ENCODE assay signal across 19 cellular contexts in the genomic region with DNA sequence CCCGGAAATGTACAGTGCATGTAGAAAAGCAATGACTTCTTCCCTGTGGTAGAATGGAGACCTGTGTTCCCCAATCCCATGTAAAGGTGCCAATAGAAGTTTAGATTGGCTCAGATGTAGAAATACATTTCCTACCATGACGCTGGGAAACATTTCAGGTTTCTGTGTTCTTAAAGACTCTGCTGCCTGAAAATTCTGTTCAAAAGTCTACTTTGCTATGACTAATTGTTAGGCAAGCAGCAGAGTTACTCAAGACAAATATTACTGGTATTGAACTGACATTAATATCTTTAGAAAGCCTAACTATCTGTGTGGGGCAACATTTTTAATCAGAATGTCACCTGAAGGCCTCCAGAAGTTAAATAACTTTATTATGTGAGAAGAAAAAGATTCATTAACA.
A peak's percentile ranks its signal among the peaks of the same experiment; 100 is the strongest.
DNase-seq lines count a peak whose midpoint lies in the region; ATAC-seq and TF ChIP-seq lines count a peak whose summit lies in the region.
"Had no signal": no experiment of that assay in that cellular context is flagged by ENCODE, and none has a peak within 500 bp of the region (broad histone marks: within the 10 kb centered on the region; RNA-seq: fewer than 3 reads in every experiment).

No MANE protein-coding gene starts in this region.

- peak; percentile 78 for ATAC-seq in RWPE2 (ENCODE audit: low read depth)
- ATAC-seq in esophagus mucosa = peak; percentile 84
- peak; percentile 36 to 84 (median 66) for ATAC-seq in right lobe of liver
- no peak for ATAC-seq in HG03095 (IDR thresholded peaks at IDR 0.05; ENCODE audit: unreplicated experiment)
- no peak for ATAC-seq in right cardiac atrium
- ATAC-seq: gastroesophageal sphincter; K562; stimulated activated memory B cell treated with anti-CD40 and anti-IgM and Interleukin-4, amounts not matched to agents 10 μg/mL and 1 μg/mL and 100 μg/mL, for 72 hours; T-cell had no signal

- H3K27ac ChIP-seq in RWPE2 (ENCODE audit: poor library complexity, severe bottlenecking) (peak overlapping the region; percentile 88), right lobe of liver (no peak overlapping the region), Peyer's patch (no peak overlapping the region), right cardiac atrium (ENCODE audit: low read length) (no peak overlapping the region)
- H3K27ac ChIP-seq: gastroesophageal sphincter, left ventricle myocardium inferior, transverse colon had no signal

- intact Hi-C loops in right lobe of liver (cut with DNase I) = no loop called here
- intact Hi-C loops in right cardiac atrium (cut with DNase I) = no loop called here

- peaks cover 30% of the 10 kb centered on the region for H3K4me1 ChIP-seq in RWPE2 (ENCODE audit: insufficient read depth, poor library complexity, severe bottlenecking)
- peaks cover 0 to 11% (median 0%) of the 10 kb centered on the region in 4 donors for H3K4me1 ChIP-seq in right lobe of liver
- no peaks in the 10 kb centered on the region for H3K4me1 ChIP-seq in Peyer's patch
- H3K4me1 ChIP-seq in right cardiac atrium (ENCODE audit: control insufficient read depth, insufficient read depth, low read length) = no peaks in the 10 kb centered on the region
- H3K4me1 ChIP-seq: gastroesophageal sphincter, HAP-1, left ventricle myocardium inferior, transverse colon had no signal

- H3K9me3 ChIP-seq in RWPE2 (ENCODE audit: severe bottlenecking) (no peaks in the 10 kb centered on the region), right lobe of liver (no peaks in the 10 kb centered on the region), Peyer's patch (no peaks in the 10 kb centered on the region), right cardiac atrium (ENCODE audit: control insufficient read depth, low read length) (no peaks in the 10 kb centered on the region)
- H3K9me3 ChIP-seq: HAP-1, transverse colon had no signal

- no peak for TF ChIP-seq CTCF in AG10803 (conservative IDR thresholded peaks at IDR 0.05; ENCODE audit: low read length)
- no peak for TF ChIP-seq CTCF in RWPE2 (IDR thresholded peaks at IDR 0.05; ENCODE audit: poor library complexity, severe bottlenecking)
- no peak for TF ChIP-seq CTCF in right lobe of liver (IDR thresholded peaks at IDR 0.05)
- no peak for TF ChIP-seq CTCF in Peyer's patch (IDR thresholded peaks at IDR 0.05)

- no peaks in the 10 kb centered on the region for H3K36me3 ChIP-seq in RWPE2 (ENCODE audit: low read depth)
- H3K36me3 ChIP-seq in right lobe of liver = no peaks in the 10 kb centered on the region
- no peaks in the 10 kb centered on the region for H3K36me3 ChIP-seq in Peyer's patch
- H3K36me3 ChIP-seq: gastroesophageal sphincter, HAP-1, left ventricle myocardium inferior, transverse colon had no signal

- WGBS in right lobe of liver (ENCODE audit: insufficient coverage, low coverage, low lambda C conversion rate, missing lambda C conversion rate) = 34% methylated on average over 2 of the region's 2 CpGs
- WGBS in right cardiac atrium = 62% methylated on average over 2 of the region's 2 CpGs

- H3K27me3 ChIP-seq in RWPE2 (ENCODE audit: insufficient read depth, poor library complexity, severe bottlenecking) (no peaks in the 10 kb centered on the region), right lobe of liver (no peaks in the 10 kb centered on the region), Peyer's patch (no peaks in the 10 kb centered on the region), right cardiac atrium (ENCODE audit: control insufficient read depth, insufficient read depth) (no peaks in the 10 kb centered on the region)
- H3K27me3 ChIP-seq: gastroesophageal sphincter, transverse colon had no signal

- DNase-seq in AG10803 (ENCODE audit: low read depth) = peak; percentile 47
- DNase-seq in RWPE2 (ENCODE audit: low spot score) = no peak
- no peak for DNase-seq in right lobe of liver
- no peak for DNase-seq in Peyer's patch
- no peak for DNase-seq in right cardiac atrium
- no peak for DNase-seq in NCI-H128 (lab: John Stamatoyannopoulos, UW; ENCODE audit: unreplicated experiment)
- DNase-seq: activated CD4-positive, alpha-beta memory T cell treated with anti-CD3 and anti-CD28 coated beads for 36 hours; effector memory CD4-positive, alpha-beta T cell; left ventricle myocardium inferior; Right ventricle myocardium superior; stimulated activated CD4-positive, alpha-beta T cell treated with anti-CD3 and anti-CD28 coated beads, Interleukin-15, amount 100 ng/mL, for 24 hours; T-cell; transverse colon had no signal

- no peak overlapping the region for H3K4me3 ChIP-seq in AG10803 (ENCODE audit: low read length)
- H3K4me3 ChIP-seq in RWPE2 (ENCODE audit: severe bottlenecking) = no peak overlapping the region
- H3K4me3 ChIP-seq in right lobe of liver = no peak overlapping the region
- H3K4me3 ChIP-seq in Peyer's patch = no peak overlapping the region
- no peak overlapping the region for H3K4me3 ChIP-seq in right cardiac atrium (ENCODE audit: low read length)
- H3K4me3 ChIP-seq: gastroesophageal sphincter, HAP-1, K562, left ventricle myocardium inferior, transverse colon had no signal

- TF ChIP-seq POLR2A in right lobe of liver (IDR thresholded peaks at IDR 0.05) (no peak), Peyer's patch (IDR thresholded peaks at IDR 0.05) (no peak)

Comparison
In these comparisons a context has a peak if more than half of its experiments do, and no peak if none do; other contexts are left out.
1. ATAC-seq: peak in RWPE2 (single experiment), esophagus mucosa (single experiment) and right lobe of liver (4 of 4); none in HG03095 (single experiment) and right cardiac atrium (0 of 2).